11 cellular contexts compared by ENCODE assay signal in genomic region chr7:94696981-94697670, GRCh38. TPM values are rescaled to one million over a fixed set of nuclear protein-coding genes. Genes with fewer than 3 reads are reported as not detected.
DNase-seq lines count a peak whose midpoint lies in the region; ATAC-seq, FAIRE-seq and TF ChIP-seq lines count a peak whose summit lies in the region.
"Had no signal": no experiment of that assay in that cellular context is flagged by ENCODE, and none has a peak within 500 bp of the region (broad histone marks: within the 10 kb centered on the region; RNA-seq: fewer than 3 reads in every experiment).

No MANE protein-coding gene starts in this region.

- no peak overlapping the region for H3K4me3 ChIP-seq in pancreas
- H3K4me3 ChIP-seq: prostate gland had no signal

- DNase-seq in EH (ENCODE audit: low read depth) = peak; percentile 94
- DNase-seq in NOMO-1 (lab: John Stamatoyannopoulos, UW; ENCODE audit: unreplicated experiment in 2 of 2) = peak; percentile 70 to 84
- peak in 3 of 6 donors; percentile 34 to 68 (median 58) for DNase-seq in pancreas
- DNase-seq in activated T-cell treated with anti-CD3 and anti-CD28 coated beads, Interleukin-2, amount 50 U/mL, for 4 hours = no peak
- no peak for DNase-seq in activated T-cell treated with anti-CD3 and anti-CD28 coated beads, Interleukin-2, amount 50 U/mL, for 24 hours
- DNase-seq in NCI-H748 treated with DMSO at 0.1 percent for 48 hours (lab: John Stamatoyannopoulos, UW) = no peak
- DNase-seq: activated naive CD4-positive, alpha-beta T cell treated with anti-CD3 and anti-CD28 coated beads, Interleukin-2, amount 10 ng/mL, durations not matched to agents 7 days and 5 days; NCI-H2029 treated with DMSO at 0.1 percent for 48 hours had no signal

- no peaks in the 10 kb centered on the region for H3K9me3 ChIP-seq in pancreas
- H3K9me3 ChIP-seq: prostate gland had no signal

- H3K27ac Mint-ChIP-seq in activated T-cell treated with anti-CD3 and anti-CD28 coated beads, Interleukin-2, amount 50 U/mL, for 24 hours = no peak overlapping the region
- H3K27ac Mint-ChIP-seq: activated naive CD4-positive, alpha-beta T cell treated with anti-CD3 and anti-CD28 coated beads, Interleukin-2, amount 10 ng/mL, durations not matched to agents 7 days and 5 days had no signal

- H3K27ac ChIP-seq in pancreas = no peak overlapping the region
- H3K27ac ChIP-seq: prostate gland had no signal

- intact Hi-C loops in pancreas (cut with DNase I) = no loop called here

- no peaks in the 10 kb centered on the region for H3K36me3 Mint-ChIP-seq in activated T-cell treated with anti-CD3 and anti-CD28 coated beads, Interleukin-2, amount 50 U/mL, for 4 hours (ENCODE audit: insufficient read depth)
- H3K36me3 Mint-ChIP-seq in activated T-cell treated with anti-CD3 and anti-CD28 coated beads, Interleukin-2, amount 50 U/mL, for 24 hours (ENCODE audit: low read depth) = no peaks in the 10 kb centered on the region
- H3K36me3 Mint-ChIP-seq: activated naive CD4-positive, alpha-beta T cell treated with anti-CD3 and anti-CD28 coated beads, Interleukin-2, amount 10 ng/mL, durations not matched to agents 7 days and 5 days had no signal

- peak; percentile 29 for FAIRE-seq in pancreas (lab: Jason Lieb, UNC)

- ATAC-seq in esophagus mucosa (peak; percentile 98), pancreas (peak; percentile 93 to 97 (median 94)), GM18498 (IDR thresholded peaks at IDR 0.05; ENCODE audit: unreplicated experiment) (no peak)
- no peak for ATAC-seq in activated T-cell treated with anti-CD3 and anti-CD28 coated beads, Interleukin-2, amount 50 U/mL, for 4 hours

- no peaks in the 10 kb centered on the region for H3K27me3 ChIP-seq in pancreas

- peaks cover 4 to 9% (median 4%) of the 10 kb centered on the region in 3 donors for H3K4me1 ChIP-seq in pancreas
- H3K4me1 ChIP-seq: prostate gland had no signal

- no peaks in the 10 kb centered on the region for H3K36me3 ChIP-seq in pancreas
- H3K36me3 ChIP-seq: prostate gland had no signal

- WGBS in pancreas, 2 donors = 75 to 94% methylated on average over 1 of the region's 1 CpG

- no peaks in the 10 kb centered on the region for H3K4me1 Mint-ChIP-seq in activated T-cell treated with anti-CD3 and anti-CD28 coated beads, Interleukin-2, amount 50 U/mL, for 4 hours (ENCODE audit: low read depth)
- no peaks in the 10 kb centered on the region for H3K4me1 Mint-ChIP-seq in activated T-cell treated with anti-CD3 and anti-CD28 coated beads, Interleukin-2, amount 50 U/mL, for 24 hours (ENCODE audit: low read depth)
- H3K4me1 Mint-ChIP-seq: activated naive CD4-positive, alpha-beta T cell treated with anti-CD3 and anti-CD28 coated beads, Interleukin-2, amount 10 ng/mL, durations not matched to agents 7 days and 5 days had no signal

- no peak for TF ChIP-seq CTCF in pancreas (IDR thresholded peaks at IDR 0.05)

- H3K4me3 Mint-ChIP-seq in activated T-cell treated with anti-CD3 and anti-CD28 coated beads, Interleukin-2, amount 50 U/mL, for 4 hours = no peak overlapping the region
- H3K4me3 Mint-ChIP-seq in activated T-cell treated with anti-CD3 and anti-CD28 coated beads, Interleukin-2, amount 50 U/mL, for 24 hours = no peak overlapping the region
- H3K4me3 Mint-ChIP-seq: activated naive CD4-positive, alpha-beta T cell treated with anti-CD3 and anti-CD28 coated beads, Interleukin-2, amount 10 ng/mL, durations not matched to agents 7 days and 5 days had no signal

- no peaks in the 10 kb centered on the region for H3K9me3 Mint-ChIP-seq in activated T-cell treated with anti-CD3 and anti-CD28 coated beads, Interleukin-2, amount 50 U/mL, for 4 hours
- no peaks in the 10 kb centered on the region for H3K9me3 Mint-ChIP-seq in activated T-cell treated with anti-CD3 and anti-CD28 coated beads, Interleukin-2, amount 50 U/mL, for 24 hours
- H3K9me3 Mint-ChIP-seq: activated naive CD4-positive, alpha-beta T cell treated with anti-CD3 and anti-CD28 coated beads, Interleukin-2, amount 10 ng/mL, durations not matched to agents 7 days and 5 days had no signal

- peaks cover 1% of the 10 kb centered on the region for H3K27me3 Mint-ChIP-seq in activated T-cell treated with anti-CD3 and anti-CD28 coated beads, Interleukin-2, amount 50 U/mL, for 4 hours (ENCODE audit: low read depth)
- H3K27me3 Mint-ChIP-seq in activated T-cell treated with anti-CD3 and anti-CD28 coated beads, Interleukin-2, amount 50 U/mL, for 24 hours = peaks cover 15% of the 10 kb centered on the region
- H3K27me3 Mint-ChIP-seq: activated naive CD4-positive, alpha-beta T cell treated with anti-CD3 and anti-CD28 coated beads, Interleukin-2, amount 10 ng/mL, durations not matched to agents 7 days and 5 days had no signal

RNA-seq across cellular contexts. Expression of gene SGCE, which starts 41.2 kb away (rescaled TPM):
- total RNA-seq in esophagus mucosa (1.2 TPM), pancreas (10 to 100 TPM; 13.0 to 24.6 (median 15.8) TPM)
- polyA plus RNA-seq in pancreas = 10 to 100 TPM in 1 of 2 donors, 1 to 10 TPM in 1; 9.8 to 38.5 TPM
- total RNA-seq in activated T-cell treated with anti-CD3 and anti-CD28 coated beads, Interleukin-2, amount 50 U/mL, for 4 hours = under 1 TPM; 0.45 to 0.73 (median 0.63) TPM

Comparison
In these comparisons a context has a peak if more than half of its experiments do, and no peak if none do; other contexts are left out.
1. DNase-seq: peak in EH (single experiment) and NOMO-1 (2 of 2); none in activated T-cell treated with anti-CD3 and anti-CD28 coated beads, Interleukin-2, amount 50 U/mL, for 4 hours (single experiment), activated T-cell treated with anti-CD3 and anti-CD28 coated beads, Interleukin-2, amount 50 U/mL, for 24 hours (single experiment) and NCI-H748 treated with DMSO at 0.1 percent for 48 hours (single experiment).
2. ATAC-seq: peak in esophagus mucosa (single experiment) and pancreas (4 of 4); none in activated T-cell treated with anti-CD3 and anti-CD28 coated beads, Interleukin-2, amount 50 U/mL, for 4 hours (0 of 2) and GM18498 (single experiment).